8 cellular contexts compared by ENCODE assay signal in genomic region chr13:79475569-79475968, GRCh38.
"Had no signal": no experiment of that assay in that cellular context is flagged by ENCODE, and none has a peak within 500 bp of the region (broad histone marks: within the 10 kb centered on the region; RNA-seq: fewer than 3 reads in every experiment).

No MANE protein-coding gene starts in this region.

- ATAC-seq: GM12878 had no signal

- FAIRE-seq: G401.6, GM12878, GM12891, GM12892, GM18507, GM19239 had no signal

- H3K4me3 ChIP-seq: GM12878 had no signal

- DNase-seq: GDM1, GF-D8 had no signal
